ENCODE assay signal across 24 cellular contexts in the genomic region with DNA sequence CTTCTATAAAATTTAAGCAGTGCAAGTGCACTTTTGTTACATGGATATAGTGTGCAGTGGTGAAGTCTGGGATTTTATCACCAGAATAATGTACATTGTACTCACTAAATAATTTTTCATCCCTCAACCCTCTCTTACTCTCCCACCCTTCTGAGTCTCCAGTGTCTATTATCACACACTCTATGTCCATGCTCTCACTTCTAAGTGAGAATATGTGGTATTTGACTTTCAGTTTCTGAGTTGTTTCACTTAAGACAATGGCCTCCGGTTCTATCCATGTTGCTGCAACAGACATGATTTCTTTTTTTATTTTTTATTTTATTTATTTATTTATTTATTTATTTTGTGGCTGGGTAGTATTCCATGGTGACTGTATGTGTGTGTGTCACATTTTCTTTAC.
"Had no signal": no experiment of that assay in that cellular context is flagged by ENCODE, and none has a peak within 500 bp of the region (broad histone marks: within the 10 kb centered on the region; RNA-seq: fewer than 3 reads in every experiment).

No MANE protein-coding gene starts in this region.

- ATAC-seq: effector memory CD8-positive, alpha-beta T cell; esophagus mucosa; gastrocnemius medialis; heart right ventricle; left cardiac atrium; left lung; left ventricle myocardium superior; lower lobe of right lung; mucosa of descending colon; naive thymus-derived CD8-positive, alpha-beta T cell had no signal

- H3K27me3 ChIP-seq: esophagus squamous epithelium, gastrocnemius medialis, heart right ventricle, left lung had no signal

- H3K27ac ChIP-seq: coronary artery, epithelial cell of prostate, esophagus squamous epithelium, gastrocnemius medialis, heart right ventricle, left lung, lower lobe of right lung had no signal

- H3K9me3 ChIP-seq: esophagus squamous epithelium, gastrocnemius medialis, heart right ventricle, left lung, lower lobe of right lung had no signal

- H3K36me3 ChIP-seq: esophagus squamous epithelium, gastrocnemius medialis, heart right ventricle, left lung, lower lobe of right lung had no signal

- DNase-seq: dermis blood vessel endothelial cell; effector CD8-positive, alpha-beta T cell; effector memory CD8-positive, alpha-beta T cell; endodermal cell; erythroblast; esophagus squamous epithelium; foreskin fibroblast; foreskin melanocyte; gastrocnemius medialis; glutamatergic neuron; head of caudate nucleus; heart right ventricle; hippocampal formation; left cardiac atrium; left lung; left ventricle myocardium superior; lower lobe of right lung; mesenchymal stem cell; mucosa of descending colon; naive B cell; naive thymus-derived CD8-positive, alpha-beta T cell had no signal

- H3K4me1 ChIP-seq: left lung, lower lobe of right lung had no signal

- H3K4me3 ChIP-seq: coronary artery, esophagus squamous epithelium, gastrocnemius medialis, heart right ventricle, left lung, lower lobe of right lung, mucosa of descending colon had no signal
